Comparison of ENCODE assay signal across 8 cellular contexts in genomic region chr14:34874386-34875030, GRCh38. TPM values are rescaled to one million over a fixed set of nuclear protein-coding genes. Genes with fewer than 3 reads are reported as not detected.
DNase-seq lines count a peak whose midpoint lies in the region; ATAC-seq, FAIRE-seq and TF ChIP-seq lines count a peak whose summit lies in the region.

No MANE protein-coding gene starts in this region.

- H3K9me3 ChIP-seq in A673 (ENCODE audit: low read depth, low read length, poor library complexity, severe bottlenecking) (no peaks in the 10 kb centered on the region), ectodermal cell (ENCODE audit: control insufficient read depth, low read length) (no peaks in the 10 kb centered on the region)

- peaks cover 5% of the 10 kb centered on the region for H3K36me3 ChIP-seq in A673 (ENCODE audit: insufficient read depth, low read length, poor library complexity, severe bottlenecking)
- H3K36me3 ChIP-seq in ectodermal cell (ENCODE audit: control insufficient read depth, insufficient read depth, low read length), result no peaks in the 10 kb centered on the region

- CTCF ChIA-PET in A673 (lab: Charles Lee), result no interaction called here

- H3K4me3 ChIP-seq in A673 (ENCODE audit: low read depth, low read length, poor library complexity, severe bottlenecking), result peak overlapping the region; percentile 88
- H3K4me3 ChIP-seq in ectodermal cell (ENCODE audit: insufficient read depth, low read depth, low read length), result peak overlapping the region; percentile 68

- POLR2A ChIA-PET in A673 (lab: Charles Lee; ENCODE audit: low non-redundant PET), result interaction anchor here (0.6 to 0.7 kb wide), 2 partner anchors 414 to 940 kb away, joined by 3 read pairs; no protein-coding TSS in a partner anchor

- peak; percentile 23 for ATAC-seq in HG02973 (IDR thresholded peaks at IDR 0.05; ENCODE audit: unreplicated experiment)

- H3K27me3 ChIP-seq in A673 (replicated peaks; ENCODE audit: insufficient read depth, low read depth, low read length, poor library complexity) (no peaks in the 10 kb centered on the region), ectodermal cell (ENCODE audit: control insufficient read depth, insufficient read depth, low read length, poor library complexity, severe bottlenecking) (peaks cover 36% of the 10 kb centered on the region)

- no peak for FAIRE-seq in GM18507 (lab: Jason Lieb, UNC)

- DNase-seq in A673 (ENCODE audit: low spot score), result peak; percentile 68
- DNase-seq in GM18507 (ENCODE audit: extremely low spot score, insufficient read length, low read depth), result peak; percentile 11
- DNase-seq in NCI-H2107 (lab: John Stamatoyannopoulos, UW), result peak; percentile 65
- DNase-seq in activated CD4-positive, alpha-beta T cell treated with anti-CD3 and anti-CD28 coated beads, Interleukin-2, amount 50 U/mL, for 48 hours, result peak; percentile 56 to 66
- DNase-seq in lung microvascular endothelial cell (ENCODE audit: low read depth in 2 of 2), result peak; percentile 62 to 74
- DNase-seq in stimulated activated CD8-positive, alpha-beta memory T cell treated with anti-CD3 and anti-CD28 coated beads, Interleukin-15, amount 100 ng/mL, for 1 hour (ENCODE audit: low read depth), result peak; percentile 5

- H3K4me1 ChIP-seq in A673 (ENCODE audit: insufficient read depth, low read length, poor library complexity, severe bottlenecking) (peaks cover 14% of the 10 kb centered on the region), ectodermal cell (ENCODE audit: control insufficient read depth, insufficient read depth, low read length) (no peaks in the 10 kb centered on the region)

- H3K27ac ChIP-seq in A673 (ENCODE audit: low read depth, low read length, poor library complexity, severe bottlenecking) (peak overlapping the region; percentile 98), ectodermal cell (ENCODE audit: insufficient read depth, low read depth, low read length, poor library complexity, severe bottlenecking) (peak overlapping the region; percentile 44)

- intact Hi-C loops in A673 (cut with micrococcal nuclease; ENCODE audit: unreplicated experiment), result loop anchor here (2.0 kb wide), 1 partner anchor 106 kb away; no protein-coding TSS in a partner anchor

- 0 out of 2 replicates have a peak, but pooled peaks have one; percentile 13 for TF ChIP-seq CTCF in A673 (conservative IDR thresholded peaks at IDR 0.05; ENCODE audit: low read depth, low read length)

- no TSS peak for BruUV-seq in A673 (replicated peaks; lab: Mats Ljungman, UMichigan)

- WGBS in ectodermal cell, 2 experiments, result 0% methylated on average over 85 of the region's 85 CpGs

RNA-seq across cellular contexts. Expression of gene BAZ1A, which starts 0.7 kb away (rescaled TPM):
- total RNA-seq in A673 (2021) (70.3 and 71.5 TPM in 2 replicates), lung microvascular endothelial cell (29.9 and 30.2 TPM in 2 replicates)
- polyA plus RNA-seq in ectodermal cell (2013, experiment 1 of 4), result 14.5 TPM
- 16.2 TPM for polyA plus RNA-seq in ectodermal cell (2013, experiment 2 of 4)
- 14.5 TPM for polyA plus RNA-seq in ectodermal cell (2013, experiment 3 of 4)
- polyA plus RNA-seq in ectodermal cell (2013, experiment 4 of 4), result 18.9 TPM

Comparison
In these comparisons a context has a peak if more than half of its experiments do, and no peak if none do; other contexts are left out.
1. Peak in every context shown above with its lines: DNase-seq, ATAC-seq, H3K4me3 ChIP-seq and H3K27ac ChIP-seq.
2. DNase-seq: peak in every context shown above with its lines; median percentile 68 in A673; 68 in lung microvascular endothelial cell; 65 in NCI-H2107; 61 in activated CD4-positive, alpha-beta T cell treated with anti-CD3 and anti-CD28 coated beads, Interleukin-2, amount 50 U/mL, for 48 hours; 11 in GM18507; 5 in stimulated activated CD8-positive, alpha-beta memory T cell treated with anti-CD3 and anti-CD28 coated beads, Interleukin-15, amount 100 ng/mL, for 1 hour.